Comparison of ENCODE assay signal across 22 cellular contexts in the genomic region with DNA sequence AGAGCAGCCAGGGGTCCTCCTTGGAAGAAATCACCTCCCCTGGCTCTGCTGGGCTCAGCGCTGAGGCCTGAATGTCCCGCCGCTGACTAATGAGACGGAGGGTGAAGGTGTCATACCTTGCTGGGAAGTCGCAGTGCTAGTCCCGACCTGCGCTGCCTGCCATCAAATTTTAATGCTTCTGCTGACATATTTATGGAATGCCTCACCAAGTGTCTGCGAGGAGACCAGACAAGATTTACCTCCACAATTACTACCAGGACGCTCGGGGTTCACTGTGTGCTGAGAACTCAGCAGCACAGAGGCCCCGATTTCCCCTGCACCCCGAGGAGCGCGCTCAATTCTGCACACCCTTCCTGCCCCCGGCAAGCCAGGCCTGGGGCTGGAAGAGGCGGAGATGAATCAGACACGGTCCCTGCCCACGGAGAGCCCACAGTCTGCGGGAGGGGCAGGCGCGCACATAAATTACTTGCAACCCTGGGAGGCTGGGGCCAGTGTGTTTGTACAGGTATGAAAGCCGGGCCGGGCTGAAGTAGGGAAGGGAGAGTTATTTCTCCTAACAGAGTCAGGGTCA.
DNase-seq lines count a peak whose midpoint lies in the region; ATAC-seq, FAIRE-seq and TF ChIP-seq lines count a peak whose summit lies in the region.
"Had no signal": no experiment of that assay in that cellular context is flagged by ENCODE, and none has a peak within 500 bp of the region (broad histone marks: within the 10 kb centered on the region; RNA-seq: fewer than 3 reads in every experiment).

No MANE protein-coding gene starts in this region.

- H3K27ac ChIP-seq in GM23338 (ENCODE audit: low read depth), result no peak overlapping the region
- H3K27ac ChIP-seq in astrocyte (ENCODE audit: low read depth, low read length), result no peak overlapping the region
- peak overlapping the region; percentile 86 for H3K27ac ChIP-seq in smooth muscle cell (ENCODE audit: low read depth)
- H3K27ac ChIP-seq: body of pancreas, psoas muscle, testis had no signal

- H3K4me2 ChIP-seq in GM23338 (no peak overlapping the region), astrocyte (ENCODE audit: low read length) (no peak overlapping the region), smooth muscle cell (no peak overlapping the region)

- no peak for FAIRE-seq in astrocyte (lab: Jason Lieb, UNC)
- FAIRE-seq: endothelial cell of umbilical vein had no signal

- H3K4me3 ChIP-seq in GM23338 (no peak overlapping the region), astrocyte (ENCODE audit: insufficient read depth, low read depth, low read length) (no peak overlapping the region), smooth muscle cell (no peak overlapping the region), H7 (ENCODE audit: insufficient read depth, low read depth, low read length) (no peak overlapping the region)
- H3K4me3 ChIP-seq: body of pancreas, psoas muscle, testis had no signal

- peaks cover 16% of the 10 kb centered on the region for H3K27me3 Mint-ChIP-seq in GM23338 (ENCODE audit: insufficient read depth, low read depth, poor library complexity)
- peaks cover 64% of the 10 kb centered on the region for H3K27me3 Mint-ChIP-seq in astrocyte (ENCODE audit: low read depth, unreplicated experiment)

- H3K4me1 ChIP-seq in GM23338 (ENCODE audit: insufficient read depth) (peaks cover 3% of the 10 kb centered on the region; the same call in 1 of the 2 replicates), astrocyte (ENCODE audit: insufficient read depth, low read length) (no peaks in the 10 kb centered on the region), smooth muscle cell (ENCODE audit: low read depth) (no peaks in the 10 kb centered on the region)
- H3K4me1 ChIP-seq: body of pancreas, psoas muscle, testis had no signal

- H4K20me1 ChIP-seq in GM23338 (replicated peaks; ENCODE audit: insufficient read depth) (no peaks in the 10 kb centered on the region), astrocyte (ENCODE audit: insufficient read depth, low read length) (no peaks in the 10 kb centered on the region), smooth muscle cell (ENCODE audit: low read depth) (no peaks in the 10 kb centered on the region)

- H3K4me1 Mint-ChIP-seq in GM23338 (peaks cover 18% of the 10 kb centered on the region), astrocyte (ENCODE audit: low read depth, unreplicated experiment) (peaks cover 2% of the 10 kb centered on the region)

- WGBS in smooth muscle cell (ENCODE audit: low lambda C conversion rate), result 54% methylated on average over 23 of the region's 23 CpGs

- no peak overlapping the region for H3K27ac Mint-ChIP-seq in GM23338
- H3K27ac Mint-ChIP-seq in astrocyte (ENCODE audit: unreplicated experiment), result peak overlapping the region; percentile 26

- H3K9me2 ChIP-seq in GM23338 (ENCODE audit: insufficient read depth), result no peaks in the 10 kb centered on the region

- no peak for DNase-seq in GM23338 (ENCODE audit: low spot score)
- DNase-seq in astrocyte (ENCODE audit: low read depth), result no peak
- DNase-seq in left kidney (ENCODE audit: low read depth, low spot score), result peak; percentile 93
- DNase-seq in smooth muscle cell (lab: John Stamatoyannopoulos, UW; ENCODE audit: unreplicated experiment), result no peak
- DNase-seq in OCI-M1 (lab: John Stamatoyannopoulos, UW), result no peak
- DNase-seq in H7, result no peak
- DNase-seq: activated CD4-positive, alpha-beta T cell treated with anti-CD3 and anti-CD28 coated beads, Interleukin-2, amount 50 U/mL, for 4 hours; activated naive CD4-positive, alpha-beta T cell treated with Interleukin-2 at 50 U/mL for 16 hours; body of pancreas; DMS53; GF-D8; NCI-H187; NCI-H2171; NCI-H524; PC-3; psoas muscle; SHP77 treated with DMSO at 0.1 percent for 48 hours; stimulated activated CD4-positive, alpha-beta T cell treated with anti-CD3 and anti-CD28 coated beads, Interleukin-15, amount 100 ng/mL, for 24 hours; stimulated activated naive CD4-positive, alpha-beta T cell treated with Interleukin-2 at 50 U/mL for 16 hours; testis had no signal

- no peaks in the 10 kb centered on the region for H3K9me3 ChIP-seq in astrocyte (ENCODE audit: insufficient read depth, low read depth, low read length)
- no peaks in the 10 kb centered on the region for H3K9me3 ChIP-seq in smooth muscle cell (replicated peaks; ENCODE audit: low read depth)
- H3K9me3 ChIP-seq: body of pancreas, psoas muscle, testis had no signal

- no peak overlapping the region for H3K9ac ChIP-seq in astrocyte (ENCODE audit: low read length)
- H3K9ac ChIP-seq in smooth muscle cell (ENCODE audit: low read depth), result no peak overlapping the region

- H3F3A ChIP-seq in GM23338 (replicated peaks; ENCODE audit: low read depth) (no peaks in the 10 kb centered on the region), smooth muscle cell (ENCODE audit: low read depth) (no peaks in the 10 kb centered on the region)

- H3K9me3 Mint-ChIP-seq in GM23338 (no peaks in the 10 kb centered on the region; the same call in 2 of the 3 replicates), astrocyte (ENCODE audit: unreplicated experiment) (no peaks in the 10 kb centered on the region)

- no peaks in the 10 kb centered on the region for H3K36me3 Mint-ChIP-seq in GM23338 (ENCODE audit: low read depth)
- no peaks in the 10 kb centered on the region for H3K36me3 Mint-ChIP-seq in astrocyte (ENCODE audit: low read depth, unreplicated experiment)

- TF ChIP-seq CTCF in GM23338 (conservative IDR thresholded peaks at IDR 0.05; ENCODE audit: low read depth in 2 of 2) (no peak), astrocyte (IDR thresholded peaks at IDR 0.05; ENCODE audit: insufficient read depth, low read depth, low read length) (no peak), smooth muscle cell (IDR thresholded peaks at IDR 0.05; ENCODE audit: borderline replicate concordance, insufficient read depth, poor library complexity, severe bottlenecking) (no peak)

- H3K36me3 ChIP-seq in GM23338 (ENCODE audit: insufficient read depth) (no peaks in the 10 kb centered on the region), astrocyte (ENCODE audit: insufficient read depth, low read length) (no peaks in the 10 kb centered on the region), smooth muscle cell (ENCODE audit: low read depth) (no peaks in the 10 kb centered on the region), H7 (replicated peaks; ENCODE audit: control insufficient read depth, insufficient read depth, low read length) (no peaks in the 10 kb centered on the region)

- ATAC-seq in GM23338 (peak; percentile 6; the same call in 1 of the 3 replicates), GM18511 (IDR thresholded peaks at IDR 0.05; ENCODE audit: unreplicated experiment) (no peak)
- ATAC-seq: body of pancreas, PC-3, psoas muscle had no signal

- H3K79me2 ChIP-seq in GM23338 (replicated peaks; ENCODE audit: insufficient read depth) (no peaks in the 10 kb centered on the region), astrocyte (ENCODE audit: insufficient read depth, low read length) (no peaks in the 10 kb centered on the region), smooth muscle cell (ENCODE audit: low read depth) (no peaks in the 10 kb centered on the region)

- H2AFZ ChIP-seq in GM23338, result peak overlapping the region; percentile 74
- no peak overlapping the region for H2AFZ ChIP-seq in astrocyte (ENCODE audit: low read depth, low read length)
- no peak overlapping the region for H2AFZ ChIP-seq in smooth muscle cell (ENCODE audit: low read depth)

- H3K27me3 ChIP-seq in GM23338 (ENCODE audit: insufficient read depth), result no peaks in the 10 kb centered on the region; the same call in 1 of the 2 replicates
- peaks cover 35% of the 10 kb centered on the region for H3K27me3 ChIP-seq in astrocyte (ENCODE audit: insufficient read depth, low read length)
- H3K27me3 ChIP-seq in smooth muscle cell (ENCODE audit: low read depth), result peaks cover 23% of the 10 kb centered on the region
- peaks cover 1% of the 10 kb centered on the region; the same call in 1 of the 2 replicates for H3K27me3 ChIP-seq in H7 (ENCODE audit: control insufficient read depth, insufficient read depth, low read length)
- H3K27me3 ChIP-seq: body of pancreas, testis had no signal

- H3K4me3 Mint-ChIP-seq in GM23338 (no peak overlapping the region), astrocyte (ENCODE audit: unreplicated experiment) (no peak overlapping the region)

TF ChIP-seq in GM23338, 12 proteins besides CTCF, POLR2A, EP300 and RAD21 (continues in another document):
- TF ChIP-seq ZNF331 (CRISPR knock-in tag; IDR thresholded peaks at IDR 0.05; ENCODE audit: low read depth), result no peak
- no peak for TF ChIP-seq EZH2 (IDR thresholded peaks at IDR 0.05; ENCODE audit: low read depth, unreplicated experiment)
- TF ChIP-seq CREB1 (CRISPR knock-in tag; IDR thresholded peaks at IDR 0.05; ENCODE audit: low read depth), result no peak
- TF ChIP-seq, protein P1, sequence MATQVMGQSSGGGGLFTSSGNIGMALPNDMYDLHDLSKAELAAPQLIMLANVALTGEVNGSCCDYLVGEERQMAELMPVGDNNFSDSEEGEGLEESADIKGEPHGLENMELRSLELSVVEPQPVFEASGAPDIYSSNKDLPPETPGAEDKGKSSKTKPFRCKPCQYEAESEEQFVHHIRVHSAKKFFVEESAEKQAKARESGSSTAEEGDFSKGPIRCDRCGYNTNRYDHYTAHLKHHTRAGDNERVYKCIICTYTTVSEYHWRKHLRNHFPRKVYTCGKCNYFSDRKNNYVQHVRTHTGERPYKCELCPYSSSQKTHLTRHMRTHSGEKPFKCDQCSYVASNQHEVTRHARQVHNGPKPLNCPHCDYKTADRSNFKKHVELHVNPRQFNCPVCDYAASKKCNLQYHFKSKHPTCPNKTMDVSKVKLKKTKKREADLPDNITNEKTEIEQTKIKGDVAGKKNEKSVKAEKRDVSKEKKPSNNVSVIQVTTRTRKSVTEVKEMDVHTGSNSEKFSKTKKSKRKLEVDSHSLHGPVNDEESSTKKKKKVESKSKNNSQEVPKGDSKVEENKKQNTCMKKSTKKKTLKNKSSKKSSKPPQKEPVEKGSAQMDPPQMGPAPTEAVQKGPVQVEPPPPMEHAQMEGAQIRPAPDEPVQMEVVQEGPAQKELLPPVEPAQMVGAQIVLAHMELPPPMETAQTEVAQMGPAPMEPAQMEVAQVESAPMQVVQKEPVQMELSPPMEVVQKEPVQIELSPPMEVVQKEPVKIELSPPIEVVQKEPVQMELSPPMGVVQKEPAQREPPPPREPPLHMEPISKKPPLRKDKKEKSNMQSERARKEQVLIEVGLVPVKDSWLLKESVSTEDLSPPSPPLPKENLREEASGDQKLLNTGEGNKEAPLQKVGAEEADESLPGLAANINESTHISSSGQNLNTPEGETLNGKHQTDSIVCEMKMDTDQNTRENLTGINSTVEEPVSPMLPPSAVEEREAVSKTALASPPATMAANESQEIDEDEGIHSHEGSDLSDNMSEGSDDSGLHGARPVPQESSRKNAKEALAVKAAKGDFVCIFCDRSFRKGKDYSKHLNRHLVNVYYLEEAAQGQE (IDR thresholded peaks at IDR 0.05; ENCODE audit: unreplicated experiment), result no peak
- no peak for TF ChIP-seq EZH2phosphoT487 (IDR thresholded peaks at IDR 0.05; ENCODE audit: unreplicated experiment)
- TF ChIP-seq NANOG (IDR thresholded peaks at IDR 0.05; ENCODE audit: borderline replicate concordance), result no peak
- no peak for TF ChIP-seq POLR2AphosphoS5 (IDR thresholded peaks at IDR 0.05; ENCODE audit: low read depth)
